ENCODE assay signal across 8 cellular contexts in genomic region chrX:47854474-47854873, GRCh38.
DNase-seq lines count a peak whose midpoint lies in the region; ATAC-seq and TF ChIP-seq lines count a peak whose summit lies in the region.

No MANE protein-coding gene starts in this region.

- H3K4me3 ChIP-seq in GM12864 (ENCODE audit: low read depth, low read length): no peak overlapping the region

- no peak for ATAC-seq in HG02798 (IDR thresholded peaks at IDR 0.05; ENCODE audit: poor library complexity, unreplicated experiment)
- ATAC-seq in HG03139 (IDR thresholded peaks at IDR 0.05; ENCODE audit: unreplicated experiment): no peak

- no peak for DNase-seq in GM12864 (ENCODE audit: low read depth)
- DNase-seq in OCI-M1 (lab: John Stamatoyannopoulos, UW): peak; percentile 31
- peak; percentile 68 for DNase-seq in cerebellar cortex (ENCODE audit: low spot score)
- peak; percentile 13 for DNase-seq in midbrain (lab: John Stamatoyannopoulos, UW)
- DNase-seq in NCI-H1930 (lab: John Stamatoyannopoulos, UW): no peak
- no peak for DNase-seq in NCI-H526 treated with DMSO at 0.1 percent for 48 hours (lab: John Stamatoyannopoulos, UW)

- peak; percentile 6 for TF ChIP-seq CTCF in GM12864 (IDR thresholded peaks at IDR 0.05; ENCODE audit: low read depth, low read length, missing control alignments)

Comparison
In these comparisons a context has a peak if more than half of its experiments do, and no peak if none do; other contexts are left out.
1. DNase-seq: peak in OCI-M1 (single experiment), cerebellar cortex (single experiment) and midbrain (single experiment); none in GM12864 (single experiment), NCI-H1930 (0 of 2) and NCI-H526 treated with DMSO at 0.1 percent for 48 hours (single experiment).